21 cellular contexts compared by ENCODE assay signal in genomic region chrX:71604141-71604540, GRCh38. TPM values are rescaled to one million over a fixed set of nuclear protein-coding genes. Genes with fewer than 3 reads are reported as not detected.
DNase-seq lines count a peak whose midpoint lies in the region; ATAC-seq and TF ChIP-seq lines count a peak whose summit lies in the region.
"Had no signal": no experiment of that assay in that cellular context is flagged by ENCODE, and none has a peak within 500 bp of the region (broad histone marks: within the 10 kb centered on the region; RNA-seq: fewer than 3 reads in every experiment).

No MANE protein-coding gene starts in this region.

- ATAC-seq in naive thymus-derived CD8-positive, alpha-beta T cell = no peak
- ATAC-seq: pancreas, right lobe of liver, upper lobe of right lung had no signal

- intact Hi-C loops in activated CD4-positive, alpha-beta T cell treated with anti-CD3 and anti-CD28 coated beads, Interleukin-2, amount 10 ng/mL, durations not matched to agents 24 days and 14 days (cut with micrococcal nuclease) = no loop called here

- no peaks in the 10 kb centered on the region for H3K9me3 Mint-ChIP-seq in activated CD4-positive, alpha-beta T cell treated with anti-CD3 and anti-CD28 coated beads, Interleukin-2, amount 10 ng/mL, durations not matched to agents 24 days and 14 days
- H3K9me3 Mint-ChIP-seq in naive thymus-derived CD8-positive, alpha-beta T cell = peaks cover 0 to 3% (median 0%) of the 10 kb centered on the region in 9 donors

- peak overlapping the region; percentile 71 for H3K27ac Mint-ChIP-seq in activated CD4-positive, alpha-beta T cell treated with anti-CD3 and anti-CD28 coated beads, Interleukin-2, amount 10 ng/mL, durations not matched to agents 24 days and 14 days
- peak overlapping the region in 8 of 10 donors; percentile 63 to 98 (median 94) for H3K27ac Mint-ChIP-seq in naive thymus-derived CD8-positive, alpha-beta T cell

- in situ Hi-C loops in brain microvascular endothelial cell (cut with HindIII; ENCODE audit: low pct_ligation_motif_present, low sequenced_read_pairs) = no loop called here

- peaks cover 6% of the 10 kb centered on the region for H3K36me3 ChIP-seq in brain microvascular endothelial cell (replicated peaks)

- no peak for TF ChIP-seq CTCF in brain microvascular endothelial cell (IDR thresholded peaks at IDR 0.05; ENCODE audit: low read depth, low read length, missing control alignments)

- DNase-seq in activated CD4-positive, alpha-beta T cell treated with anti-CD3 and anti-CD28 coated beads, Interleukin-2, amount 10 ng/mL, durations not matched to agents 24 days and 14 days = no peak
- no peak for DNase-seq in activated CD4-positive, alpha-beta T cell treated with anti-CD3 and anti-CD28 coated beads, Interleukin-2, amount 50 U/mL, for 1 hour
- DNase-seq in LHCN-M2 (ENCODE audit: low read depth) (peak; percentile 49), brain microvascular endothelial cell (peak; percentile 46), glomerular visceral epithelial cell (ENCODE audit: extremely low spot score) (no peak), epidermal melanocyte (ENCODE audit: insufficient read length, low spot score) (no peak)
- DNase-seq in naive thymus-derived CD8-positive, alpha-beta T cell = no peak
- DNase-seq in stimulated activated CD4-positive, alpha-beta T cell treated with anti-CD3 and anti-CD28 coated beads, Interleukin-4, amount 100 ng/mL, for 4 hours = no peak
- DNase-seq: 8988T; activated T-cell treated with anti-CD3 and anti-CD28 coated beads, Interleukin-2, amount 50 U/mL, for 1 hour; central memory CD4-positive, alpha-beta T cell; Kasumi-1; NCI-H1417; NCI-H2107; NCI-H524; pancreas; right lobe of liver; upper lobe of right lung had no signal

- H3K4me3 ChIP-seq in brain microvascular endothelial cell (ENCODE audit: low read depth, low read length) = no peak overlapping the region
- H3K4me3 ChIP-seq: pancreas, right lobe of liver, upper lobe of right lung had no signal

- no peaks in the 10 kb centered on the region for H3K27me3 Mint-ChIP-seq in activated CD4-positive, alpha-beta T cell treated with anti-CD3 and anti-CD28 coated beads, Interleukin-2, amount 10 ng/mL, durations not matched to agents 24 days and 14 days
- no peaks in the 10 kb centered on the region for H3K27me3 Mint-ChIP-seq in naive thymus-derived CD8-positive, alpha-beta T cell

- no peaks in the 10 kb centered on the region for H3K27me3 ChIP-seq in brain microvascular endothelial cell (replicated peaks)
- H3K27me3 ChIP-seq: right lobe of liver, upper lobe of right lung had no signal

- peaks cover 73% of the 10 kb centered on the region for H3K36me3 Mint-ChIP-seq in activated CD4-positive, alpha-beta T cell treated with anti-CD3 and anti-CD28 coated beads, Interleukin-2, amount 10 ng/mL, durations not matched to agents 24 days and 14 days (ENCODE audit: low read depth)
- H3K36me3 Mint-ChIP-seq in naive thymus-derived CD8-positive, alpha-beta T cell = peaks cover 18 to 61% (median 24%) of the 10 kb centered on the region in 3 donors

- H3K4me3 Mint-ChIP-seq in activated CD4-positive, alpha-beta T cell treated with anti-CD3 and anti-CD28 coated beads, Interleukin-2, amount 10 ng/mL, durations not matched to agents 24 days and 14 days = no peak overlapping the region
- no peak overlapping the region for H3K4me3 Mint-ChIP-seq in naive thymus-derived CD8-positive, alpha-beta T cell

- H3K4me1 Mint-ChIP-seq in activated CD4-positive, alpha-beta T cell treated with anti-CD3 and anti-CD28 coated beads, Interleukin-2, amount 10 ng/mL, durations not matched to agents 24 days and 14 days = peaks cover 35% of the 10 kb centered on the region
- peaks cover 24 to 60% (median 52%) of the 10 kb centered on the region in 4 donors for H3K4me1 Mint-ChIP-seq in naive thymus-derived CD8-positive, alpha-beta T cell

- peak overlapping the region; percentile 0 for H3K27ac ChIP-seq in brain microvascular endothelial cell
- H3K27ac ChIP-seq: pancreas, right lobe of liver, upper lobe of right lung had no signal

- POLR2A ChIA-PET in naive thymus-derived CD8-positive, alpha-beta T cell (lab: Charles Lee) = interaction anchor here (1.3 kb wide), 1 partner anchor 71 kb away, joined by 4 read pairs; the partner anchor contains the start of gene OGT

RNA-seq across cellular contexts. Expression of gene CXCR3, which starts 14.2 kb away (rescaled TPM):
- 34.5 and 35.2 TPM in 2 replicates for total RNA-seq in activated CD4-positive, alpha-beta T cell treated with anti-CD3 and anti-CD28 coated beads, Interleukin-2, amount 10 ng/mL, durations not matched to agents 24 days and 14 days
- not detected in 2 replicates for total RNA-seq in LHCN-M2 (2014; rRNA removed)
- polyA plus RNA-seq in LHCN-M2 (2012) = not detected
- 10 to 100 TPM; 10.4 to 10.5 TPM for total RNA-seq in naive thymus-derived CD8-positive, alpha-beta T cell
- 10 to 100 TPM; 23.5 to 34.7 (median 33.6) TPM for polyA plus RNA-seq in naive thymus-derived CD8-positive, alpha-beta T cell
- total RNA-seq: G401, lower leg skin had no signal
- polyA plus RNA-seq: BJ had no signal

RNA-seq across cellular contexts. Expression of gene GCNA, which starts 25.9 kb away (rescaled TPM):
- 3.3 and 4.5 TPM in 2 replicates for total RNA-seq in activated CD4-positive, alpha-beta T cell treated with anti-CD3 and anti-CD28 coated beads, Interleukin-2, amount 10 ng/mL, durations not matched to agents 24 days and 14 days
- total RNA-seq in LHCN-M2 (2014; rRNA removed) = 2.1 and 2.2 TPM in 2 replicates
- polyA plus RNA-seq in LHCN-M2 (2012) = 0.44 TPM
- 10 to 100 TPM; 11.6 to 12.1 TPM for total RNA-seq in naive thymus-derived CD8-positive, alpha-beta T cell
- polyA plus RNA-seq in naive thymus-derived CD8-positive, alpha-beta T cell = 1 to 10 TPM in 1 of 3 donors, under 1 TPM in 2; 0.34 to 1.3 (median 0.77) TPM

Comparison
In these comparisons a context has a peak if more than half of its experiments do, and no peak if none do; other contexts are left out.
1. DNase-seq: peak in LHCN-M2 (single experiment) and brain microvascular endothelial cell (single experiment); none in activated CD4-positive, alpha-beta T cell treated with anti-CD3 and anti-CD28 coated beads, Interleukin-2, amount 10 ng/mL, durations not matched to agents 24 days and 14 days (single experiment), activated CD4-positive, alpha-beta T cell treated with anti-CD3 and anti-CD28 coated beads, Interleukin-2, amount 50 U/mL, for 1 hour (single experiment), naive thymus-derived CD8-positive, alpha-beta T cell (0 of 10), glomerular visceral epithelial cell (single experiment), epidermal melanocyte (single experiment) and stimulated activated CD4-positive, alpha-beta T cell treated with anti-CD3 and anti-CD28 coated beads, Interleukin-4, amount 100 ng/mL, for 4 hours (0 of 2).
2. RNA of gene CXCR3, which starts 14.2 kb away (total RNA-seq): 34.5 to 35.2 TPM in activated CD4-positive, alpha-beta T cell treated with anti-CD3 and anti-CD28 coated beads, Interleukin-2, amount 10 ng/mL, durations not matched to agents 24 days and 14 days and 10.4 to 10.5 TPM in naive thymus-derived CD8-positive, alpha-beta T cell; not detected in LHCN-M2; every median in the first group is over 10 times any median in the second.